ENCODE assay signal across 1 cellular context in the genomic region with DNA sequence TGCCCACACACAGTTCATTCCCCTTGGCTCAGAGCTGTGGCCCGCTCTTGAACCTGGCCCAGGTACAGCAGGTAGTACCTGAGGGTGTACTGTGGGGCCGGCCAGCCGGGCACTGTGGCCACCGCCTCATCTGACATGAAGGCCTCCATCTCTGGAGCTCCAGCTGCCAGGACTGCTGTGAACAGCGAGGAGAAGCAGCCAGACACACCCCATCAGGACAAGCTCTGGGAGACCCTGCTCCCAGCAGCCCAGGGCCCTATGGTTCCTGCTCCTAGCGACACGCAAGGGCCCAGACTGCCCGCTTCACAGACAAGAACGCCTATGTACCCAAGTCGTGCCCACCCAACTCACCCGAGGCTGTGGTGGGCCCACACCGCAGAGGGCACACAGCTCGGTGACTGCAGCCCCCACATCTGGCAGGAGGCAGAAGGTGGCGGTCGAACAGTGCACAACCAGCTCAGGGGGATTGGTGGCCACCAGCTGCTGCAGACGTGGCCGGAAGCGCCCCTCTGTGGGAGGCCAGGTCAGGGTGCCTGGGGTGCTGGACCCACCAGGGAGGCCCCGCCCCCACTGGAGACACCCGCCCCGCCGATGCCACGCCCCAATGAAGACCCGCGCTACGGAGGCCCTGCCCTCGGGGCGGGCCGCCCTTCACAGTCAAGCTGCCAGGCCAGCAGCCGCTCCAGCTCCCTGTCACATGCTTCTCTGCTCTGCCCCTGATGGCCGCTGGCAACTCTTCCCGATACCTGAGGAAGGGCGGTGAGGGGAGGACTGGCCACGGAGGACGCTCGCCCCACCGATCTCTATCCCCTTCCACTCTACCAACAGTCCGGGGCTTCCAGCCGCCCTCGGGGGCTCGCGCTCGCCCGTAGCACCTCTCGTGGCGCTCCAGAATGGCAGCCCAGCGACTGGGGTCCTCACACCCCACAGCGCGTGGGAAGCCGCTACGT.
TF ChIP-seq lines count a peak whose summit lies in the region.

No MANE protein-coding gene starts in this region.

TF ChIP-seq in HepG2, 621 proteins besides CTCF, POLR2A, EP300 and RAD21 (continued from another document):
- TF ChIP-seq ZNF550 (CRISPR knock-in tag; IDR thresholded peaks at IDR 0.05; ENCODE audit: borderline replicate concordance) = no peak
- TF ChIP-seq, protein P1, sequence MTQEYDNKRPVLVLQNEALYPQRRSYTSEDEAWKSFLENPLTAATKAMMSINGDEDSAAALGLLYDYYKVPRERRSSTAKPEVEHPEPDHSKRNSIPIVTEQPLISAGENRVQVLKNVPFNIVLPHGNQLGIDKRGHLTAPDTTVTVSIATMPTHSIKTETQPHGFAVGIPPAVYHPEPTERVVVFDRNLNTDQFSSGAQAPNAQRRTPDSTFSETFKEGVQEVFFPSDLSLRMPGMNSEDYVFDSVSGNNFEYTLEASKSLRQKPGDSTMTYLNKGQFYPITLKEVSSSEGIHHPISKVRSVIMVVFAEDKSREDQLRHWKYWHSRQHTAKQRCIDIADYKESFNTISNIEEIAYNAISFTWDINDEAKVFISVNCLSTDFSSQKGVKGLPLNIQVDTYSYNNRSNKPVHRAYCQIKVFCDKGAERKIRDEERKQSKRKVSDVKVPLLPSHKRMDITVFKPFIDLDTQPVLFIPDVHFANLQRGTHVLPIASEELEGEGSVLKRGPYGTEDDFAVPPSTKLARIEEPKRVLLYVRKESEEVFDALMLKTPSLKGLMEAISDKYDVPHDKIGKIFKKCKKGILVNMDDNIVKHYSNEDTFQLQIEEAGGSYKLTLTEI (CRISPR knock-in tag; conservative IDR thresholded peaks at IDR 0.05) = no peak
- TF ChIP-seq RORA (CRISPR knock-in tag; IDR thresholded peaks at IDR 0.05) = no peak
- TF ChIP-seq ZNF501 (CRISPR knock-in tag; IDR thresholded peaks at IDR 0.05) = peak; percentile 76
- TF ChIP-seq, protein P2, sequence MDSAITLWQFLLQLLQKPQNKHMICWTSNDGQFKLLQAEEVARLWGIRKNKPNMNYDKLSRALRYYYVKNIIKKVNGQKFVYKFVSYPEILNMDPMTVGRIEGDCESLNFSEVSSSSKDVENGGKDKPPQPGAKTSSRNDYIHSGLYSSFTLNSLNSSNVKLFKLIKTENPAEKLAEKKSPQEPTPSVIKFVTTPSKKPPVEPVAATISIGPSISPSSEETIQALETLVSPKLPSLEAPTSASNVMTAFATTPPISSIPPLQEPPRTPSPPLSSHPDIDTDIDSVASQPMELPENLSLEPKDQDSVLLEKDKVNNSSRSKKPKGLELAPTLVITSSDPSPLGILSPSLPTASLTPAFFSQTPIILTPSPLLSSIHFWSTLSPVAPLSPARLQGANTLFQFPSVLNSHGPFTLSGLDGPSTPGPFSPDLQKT (CRISPR knock-in tag; IDR thresholded peaks at IDR 0.05; ENCODE audit: borderline replicate concordance) = no peak
- TF ChIP-seq ZNF317 (CRISPR knock-in tag; IDR thresholded peaks at IDR 0.05) = peak; percentile 46; the same call in 1 of the 2 replicates
- TF ChIP-seq NR2F2 (IDR thresholded peaks at IDR 0.05; ENCODE audit: borderline replicate concordance, low read depth) = no peak
- TF ChIP-seq SRSF4 (IDR thresholded peaks at IDR 0.05; ENCODE audit: low read depth, low read length, poor library complexity, severe bottlenecking) = no peak
- no peak for TF ChIP-seq ZFP90 (CRISPR knock-in tag; IDR thresholded peaks at IDR 0.05; ENCODE audit: borderline replicate concordance)
- no peak for TF ChIP-seq ZNF567 (CRISPR knock-in tag; IDR thresholded peaks at IDR 0.05; ENCODE audit: borderline replicate concordance)
- TF ChIP-seq HMG20A (CRISPR knock-in tag; IDR thresholded peaks at IDR 0.05; ENCODE audit: borderline replicate concordance) = no peak
- TF ChIP-seq ZNF780A (CRISPR knock-in tag; IDR thresholded peaks at IDR 0.05) = no peak
- TF ChIP-seq ZKSCAN1 (IDR thresholded peaks at IDR 0.05; ENCODE audit: low read length) = no peak
- TF ChIP-seq POLR2G (IDR thresholded peaks at IDR 0.05; ENCODE audit: low read depth, low read length) = peak; percentile 20; the same call in 1 of the 2 replicates
- no peak for TF ChIP-seq RELA (CRISPR knock-in tag; IDR thresholded peaks at IDR 0.05)
- no peak for TF ChIP-seq ZNF232 (CRISPR knock-in tag; IDR thresholded peaks at IDR 0.05; ENCODE audit: borderline replicate concordance)
- TF ChIP-seq KAT8 (CRISPR knock-in tag; IDR thresholded peaks at IDR 0.05) = peak; percentile 42
- TF ChIP-seq ZSCAN12 (CRISPR knock-in tag; IDR thresholded peaks at IDR 0.05) = no peak
- TF ChIP-seq RBM39 (IDR thresholded peaks at IDR 0.05; ENCODE audit: low read depth, low read length, poor library complexity, severe bottlenecking) = peak; percentile 11
- no peak for TF ChIP-seq ZNF564 (CRISPR knock-in tag; IDR thresholded peaks at IDR 0.05)
- TF ChIP-seq ZNF879 (CRISPR knock-in tag; IDR thresholded peaks at IDR 0.05) = no peak
- TF ChIP-seq ZNF616 (CRISPR knock-in tag; IDR thresholded peaks at IDR 0.05; ENCODE audit: low read depth) = no peak
- TF ChIP-seq, protein P3, sequence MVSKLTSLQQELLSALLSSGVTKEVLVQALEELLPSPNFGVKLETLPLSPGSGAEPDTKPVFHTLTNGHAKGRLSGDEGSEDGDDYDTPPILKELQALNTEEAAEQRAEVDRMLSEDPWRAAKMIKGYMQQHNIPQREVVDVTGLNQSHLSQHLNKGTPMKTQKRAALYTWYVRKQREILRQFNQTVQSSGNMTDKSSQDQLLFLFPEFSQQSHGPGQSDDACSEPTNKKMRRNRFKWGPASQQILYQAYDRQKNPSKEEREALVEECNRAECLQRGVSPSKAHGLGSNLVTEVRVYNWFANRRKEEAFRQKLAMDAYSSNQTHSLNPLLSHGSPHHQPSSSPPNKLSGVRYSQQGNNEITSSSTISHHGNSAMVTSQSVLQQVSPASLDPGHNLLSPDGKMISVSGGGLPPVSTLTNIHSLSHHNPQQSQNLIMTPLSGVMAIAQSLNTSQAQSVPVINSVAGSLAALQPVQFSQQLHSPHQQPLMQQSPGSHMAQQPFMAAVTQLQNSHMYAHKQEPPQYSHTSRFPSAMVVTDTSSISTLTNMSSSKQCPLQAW (CRISPR knock-in tag; IDR thresholded peaks at IDR 0.05) = peak; percentile 44; the same call in 1 of the 2 replicates
- TF ChIP-seq ZNF691 (CRISPR knock-in tag; IDR thresholded peaks at IDR 0.05; ENCODE audit: borderline replicate concordance, low read depth) = no peak
- TF ChIP-seq ZNF160 (CRISPR knock-in tag; IDR thresholded peaks at IDR 0.05) = no peak
- TF ChIP-seq NR2C2 (CRISPR knock-in tag; IDR thresholded peaks at IDR 0.05; ENCODE audit: borderline replicate concordance) = 0 out of 2 replicates have a peak, but pooled peaks have one; percentile 29
- TF ChIP-seq SRSF1 (optimal IDR thresholded peaks at IDR 0.05; ENCODE audit: low read depth, low read length) = no peak
- no peak for TF ChIP-seq ZFP36 (IDR thresholded peaks at IDR 0.05; ENCODE audit: borderline replicate concordance, low read depth, low read length, partially characterized antibody)
- no peak for TF ChIP-seq ZNF180 (CRISPR knock-in tag; IDR thresholded peaks at IDR 0.05; ENCODE audit: borderline replicate concordance, low read depth)
- TF ChIP-seq, protein P4, sequence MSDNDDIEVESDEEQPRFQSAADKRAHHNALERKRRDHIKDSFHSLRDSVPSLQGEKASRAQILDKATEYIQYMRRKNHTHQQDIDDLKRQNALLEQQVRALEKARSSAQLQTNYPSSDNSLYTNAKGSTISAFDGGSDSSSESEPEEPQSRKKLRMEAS (IDR thresholded peaks at IDR 0.05) = peak; percentile 42; the same call in 1 of the 2 replicates
- no peak for TF ChIP-seq ZNF615 (CRISPR knock-in tag; IDR thresholded peaks at IDR 0.05; ENCODE audit: borderline replicate concordance)
- no peak for TF ChIP-seq LCORL (IDR thresholded peaks at IDR 0.05)
- TF ChIP-seq LCORL (CRISPR knock-in tag; IDR thresholded peaks at IDR 0.05) = no peak
- TF ChIP-seq, protein P5, sequence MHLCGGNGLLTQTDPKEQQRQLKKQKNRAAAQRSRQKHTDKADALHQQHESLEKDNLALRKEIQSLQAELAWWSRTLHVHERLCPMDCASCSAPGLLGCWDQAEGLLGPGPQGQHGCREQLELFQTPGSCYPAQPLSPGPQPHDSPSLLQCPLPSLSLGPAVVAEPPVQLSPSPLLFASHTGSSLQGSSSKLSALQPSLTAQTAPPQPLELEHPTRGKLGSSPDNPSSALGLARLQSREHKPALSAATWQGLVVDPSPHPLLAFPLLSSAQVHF (CRISPR knock-in tag; IDR thresholded peaks at IDR 0.05) = no peak
- 0 out of 2 replicates have a peak, but pooled peaks have one; percentile 27 for TF ChIP-seq GABPA (IDR thresholded peaks at IDR 0.05; ENCODE audit: low read depth, low read length)
- peak; percentile 80 for TF ChIP-seq GABPA (CRISPR knock-in tag; IDR thresholded peaks at IDR 0.05; ENCODE audit: low read depth)
- TF ChIP-seq ZNF383 (CRISPR knock-in tag; IDR thresholded peaks at IDR 0.05; ENCODE audit: borderline replicate concordance) = no peak
- TF ChIP-seq PPARG (CRISPR knock-in tag; conservative IDR thresholded peaks at IDR 0.05) = no peak
- no peak for TF ChIP-seq LRRFIP1 (CRISPR knock-in tag; conservative IDR thresholded peaks at IDR 0.05)
